In genomic region chr4:76623217-76624060, GRCh38 we compare ENCODE assay signal across 13 cellular contexts.
DNase-seq lines count a peak whose midpoint lies in the region; ATAC-seq, FAIRE-seq and TF ChIP-seq lines count a peak whose summit lies in the region.
"Had no signal": no experiment of that assay in that cellular context is flagged by ENCODE, and none has a peak within 500 bp of the region (broad histone marks: within the 10 kb centered on the region; RNA-seq: fewer than 3 reads in every experiment).

No MANE protein-coding gene starts in this region.

- CTCF ChIA-PET in A549 (lab: Yijun Ruan, JAX) = no interaction called here

- no peak for TF ChIP-seq CTCF in A549 (IDR thresholded peaks at IDR 0.05)
- no peak for TF ChIP-seq CTCF in esophagus muscularis mucosa (IDR thresholded peaks at IDR 0.05)
- TF ChIP-seq CTCF in osteocyte (IDR thresholded peaks at IDR 0.05) = no peak

- no peaks in the 10 kb centered on the region for H3K9me3 Mint-ChIP-seq in osteocyte (ENCODE audit: unreplicated experiment)
- H3K9me3 Mint-ChIP-seq: T-helper 1 cell treated with Interleukin-12 subunit alpha and Interleukin-12 subunit beta and Interleukin-4 antibody, amounts not matched to agents 30 μg/mL and 1 μg/mL, for 36 hours had no signal

- peaks cover 17% of the 10 kb centered on the region for H3K4me1 ChIP-seq in A549
- H3K4me1 ChIP-seq in SJSA1 (replicated peaks) = peaks cover 50% of the 10 kb centered on the region
- H3K4me1 ChIP-seq in esophagus muscularis mucosa = peaks cover 15 to 73% (median 55%) of the 10 kb centered on the region in 4 donors

- TF ChIP-seq RAD21 in A549 (conservative IDR thresholded peaks at IDR 0.05 in 1 of 2, IDR thresholded peaks at IDR 0.05 in 1 of 2) = no peak

- no peaks in the 10 kb centered on the region for H3K36me3 Mint-ChIP-seq in osteocyte (ENCODE audit: unreplicated experiment)

- TF ChIP-seq EP300 in A549 (IDR thresholded peaks at IDR 0.05) = no peak
- no peak for TF ChIP-seq EP300 in esophagus muscularis mucosa (IDR thresholded peaks at IDR 0.05)

- H3K9me3 ChIP-seq in A549 (no peaks in the 10 kb centered on the region), SJSA1 (replicated peaks) (no peaks in the 10 kb centered on the region), esophagus muscularis mucosa (no peaks in the 10 kb centered on the region)

- ATAC-seq in A549 = no peak
- no peak for ATAC-seq in GM21528 (IDR thresholded peaks at IDR 0.05; ENCODE audit: low FRiP score, unreplicated experiment)
- ATAC-seq: activated CD8-positive, alpha-beta T cell treated with anti-CD3 and anti-CD28 coated beads, Interleukin-2, amount 10 ng/mL, durations not matched to agents 7 days and 5 days had no signal

- peak overlapping the region; percentile 51; the same call in 2 of the 3 replicates for H3K4me2 ChIP-seq in A549
- H3K4me2 ChIP-seq: KMS-11 had no signal

- H3K4me3 Mint-ChIP-seq in osteocyte (ENCODE audit: unreplicated experiment) = no peak overlapping the region
- H3K4me3 Mint-ChIP-seq: activated CD8-positive, alpha-beta T cell treated with anti-CD3 and anti-CD28 coated beads, Interleukin-2, amount 10 ng/mL, durations not matched to agents 7 days and 5 days; T-helper 1 cell treated with Interleukin-12 subunit alpha and Interleukin-12 subunit beta and Interleukin-4 antibody, amounts not matched to agents 30 μg/mL and 1 μg/mL, for 36 hours had no signal

- no peak overlapping the region for H3K27ac ChIP-seq in A549
- H3K27ac ChIP-seq in SJSA1 = peak overlapping the region; percentile 70
- peak overlapping the region; percentile 74 to 84 (median 82) for H3K27ac ChIP-seq in esophagus muscularis mucosa (replicated peaks in 1 of 4)
- H3K27ac ChIP-seq: KMS-11 had no signal

- no peaks in the 10 kb centered on the region for H3K27me3 Mint-ChIP-seq in osteocyte (ENCODE audit: unreplicated experiment)

- FAIRE-seq in A549 (lab: Jason Lieb, UNC) = no peak

- DNase-seq in A549 (ENCODE audit: low read depth in 1 of 2, low spot score in 1 of 2) = no peak
- no peak for DNase-seq in SJSA1 (ENCODE audit: low read depth in 1 of 2, low spot score in 2 of 2)
- DNase-seq in esophagus muscularis mucosa (ENCODE audit: extremely low spot score) = no peak
- DNase-seq in osteocyte (ENCODE audit: extremely low spot score, unreplicated experiment) = no peak
- no peak for DNase-seq in middle frontal gyrus (ENCODE audit: extremely low spot score, low spot score)
- DNase-seq in activated naive CD4-positive, alpha-beta T cell (lab: John Stamatoyannopoulos, UW) = no peak
- DNase-seq in NCI-H748 (lab: John Stamatoyannopoulos, UW; ENCODE audit: unreplicated experiment) = no peak
- DNase-seq: activated CD8-positive, alpha-beta T cell treated with anti-CD3 and anti-CD28 coated beads, Interleukin-2, amount 10 ng/mL, durations not matched to agents 7 days and 5 days; activated naive CD4-positive, alpha-beta T cell treated with anti-CD3 and anti-CD28 coated beads, Interleukin-2, amount 50 U/mL, for 16 hours; NCI-H2081 treated with DMSO at 0.1 percent for 48 hours had no signal

- H3K4me1 Mint-ChIP-seq in osteocyte (ENCODE audit: unreplicated experiment) = peaks cover 36% of the 10 kb centered on the region

- H3K27me3 ChIP-seq in SJSA1 (replicated peaks) (no peaks in the 10 kb centered on the region), esophagus muscularis mucosa (no peaks in the 10 kb centered on the region)

- TF ChIP-seq POLR2A in A549 (IDR thresholded peaks at IDR 0.05; ENCODE audit: low read length) = no peak
- TF ChIP-seq POLR2A in esophagus muscularis mucosa (IDR thresholded peaks at IDR 0.05; ENCODE audit: low read depth) = no peak

- peak overlapping the region; percentile 94 for H3K27ac Mint-ChIP-seq in osteocyte (ENCODE audit: unreplicated experiment)
- H3K27ac Mint-ChIP-seq: activated CD8-positive, alpha-beta T cell treated with anti-CD3 and anti-CD28 coated beads, Interleukin-2, amount 10 ng/mL, durations not matched to agents 7 days and 5 days; T-helper 1 cell treated with Interleukin-12 subunit alpha and Interleukin-12 subunit beta and Interleukin-4 antibody, amounts not matched to agents 30 μg/mL and 1 μg/mL, for 36 hours had no signal

- POLR2A ChIA-PET in A549 (lab: Yijun Ruan, JAX) = no interaction called here

- H3K36me3 ChIP-seq in SJSA1 = no peaks in the 10 kb centered on the region
- no peaks in the 10 kb centered on the region for H3K36me3 ChIP-seq in esophagus muscularis mucosa

- WGBS in A549 (ENCODE audit: missing lambda C conversion rate) = 94% methylated on average over 4 of the region's 4 CpGs
- WGBS in esophagus muscularis mucosa = 51% methylated on average over 4 of the region's 4 CpGs

- intact Hi-C loops in esophagus muscularis mucosa (cut with DNase I) = loop anchor here (10.0 kb wide), 1 partner anchor 131 kb away; no protein-coding TSS in a partner anchor

- H3K4me3 ChIP-seq in A549 (no peak overlapping the region), SJSA1 (no peak overlapping the region), esophagus muscularis mucosa (peak overlapping the region in 2 of 4 donors; percentile 20 to 33)

TF ChIP-seq in A549, 52 proteins besides CTCF, POLR2A, EP300 and RAD21:
- TF ChIP-seq PHF8 (IDR thresholded peaks at IDR 0.05; ENCODE audit: borderline replicate concordance, low read depth) (no peak), NR3C1 (IDR thresholded peaks at IDR 0.05) (no peak), EHF (CRISPR knock-in tag; IDR thresholded peaks at IDR 0.05) (no peak), RFX5 (IDR thresholded peaks at IDR 0.05) (no peak), HOXA7 (CRISPR knock-in tag; IDR thresholded peaks at IDR 0.05) (no peak), MAFK (IDR thresholded peaks at IDR 0.05; ENCODE audit: partially characterized antibody) (no peak), RARB (CRISPR knock-in tag; IDR thresholded peaks at IDR 0.05) (no peak), ATOH8 (CRISPR knock-in tag; IDR thresholded peaks at IDR 0.05; ENCODE audit: low read depth) (no peak), KDM5A (IDR thresholded peaks at IDR 0.05) (no peak), RCOR1 (IDR thresholded peaks at IDR 0.05; ENCODE audit: low read depth, low read length) (no peak), TFCP2L1 (CRISPR knock-in tag; IDR thresholded peaks at IDR 0.05) (no peak), MAZ (IDR thresholded peaks at IDR 0.05; ENCODE audit: borderline replicate concordance, low read depth, low read length) (no peak), HMGXB4 (CRISPR knock-in tag; IDR thresholded peaks at IDR 0.05; ENCODE audit: borderline replicate concordance) (no peak), TP53 (CRISPR knock-in tag; IDR thresholded peaks at IDR 0.05) (no peak), EHMT2 (IDR thresholded peaks at IDR 0.05; ENCODE audit: low read depth) (no peak), RNF2 (IDR thresholded peaks at IDR 0.05; ENCODE audit: borderline replicate concordance, low read depth) (no peak), MYC (IDR thresholded peaks at IDR 0.05; ENCODE audit: borderline replicate concordance, low read length) (no peak), MAX (IDR thresholded peaks at IDR 0.05) (no peak), FOSL2 (IDR thresholded peaks at IDR 0.05) (no peak), FOSL2 (CRISPR knock-in tag; IDR thresholded peaks at IDR 0.05) (no peak)

Comparison
In these comparisons a context has a peak if more than half of its experiments do, and no peak if none do; other contexts are left out.
1. H3K27ac ChIP-seq: peak in SJSA1 (single experiment) and esophagus muscularis mucosa (4 of 4); none in A549 (0 of 2).